ENCODE assay signal across 20 cellular contexts in the genomic region with DNA sequence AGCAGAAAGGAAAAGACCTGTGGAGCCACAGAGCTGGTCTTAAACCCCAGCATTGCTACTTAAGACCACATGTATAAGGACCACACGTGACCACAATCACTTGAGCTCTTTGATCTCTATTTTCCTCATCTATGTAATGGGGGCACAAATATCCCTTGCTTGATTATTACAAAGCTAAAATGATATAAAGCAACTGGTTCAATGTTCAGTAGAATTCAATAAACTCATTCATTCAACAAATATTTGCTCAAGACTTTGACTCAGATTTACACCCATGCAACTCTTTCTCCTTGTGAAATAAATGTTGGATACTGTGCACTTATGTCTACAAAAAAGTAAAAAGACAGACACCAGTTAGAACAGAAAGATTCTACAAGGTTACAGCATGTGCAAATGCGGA. TPM values are rescaled to one million over a fixed set of nuclear protein-coding genes. Genes with fewer than 3 reads are reported as not detected.
DNase-seq lines count a peak whose midpoint lies in the region; ATAC-seq and TF ChIP-seq lines count a peak whose summit lies in the region.
"Had no signal": no experiment of that assay in that cellular context is flagged by ENCODE, and none has a peak within 500 bp of the region (broad histone marks: within the 10 kb centered on the region; RNA-seq: fewer than 3 reads in every experiment).

No MANE protein-coding gene starts in this region.

- H3K36me3 Mint-ChIP-seq in stimulated activated memory B cell treated with anti-CD40 and anti-IgM and Interleukin-4, amounts not matched to agents 10 μg/mL and 1 μg/mL and 100 μg/mL, for 72 hours: no peaks in the 10 kb centered on the region
- H3K36me3 Mint-ChIP-seq: CD14-positive monocyte; CD4-positive, alpha-beta memory T cell had no signal

- H3K27ac ChIP-seq in colonic mucosa (peak overlapping the region; percentile 8), liver (ENCODE audit: low read depth in 1 of 2, low read length in 2 of 2) (no peak overlapping the region)
- H3K27ac ChIP-seq: BLaER1, HL-60 had no signal

- H3K4me1 Mint-ChIP-seq in stimulated activated memory B cell treated with anti-CD40 and anti-IgM and Interleukin-4, amounts not matched to agents 10 μg/mL and 1 μg/mL and 100 μg/mL, for 72 hours: peaks cover 10% of the 10 kb centered on the region
- H3K4me1 Mint-ChIP-seq: GM23338 had no signal

- TF ChIP-seq CTCF in colonic mucosa (IDR thresholded peaks at IDR 0.05) (no peak), liver (IDR thresholded peaks at IDR 0.05; ENCODE audit: low read depth, low read length, missing input control) (no peak)

- H3K27me3 ChIP-seq in colonic mucosa: no peaks in the 10 kb centered on the region
- H3K27me3 ChIP-seq in liver (ENCODE audit: control insufficient read depth in 4 of 4, insufficient read depth in 4 of 4, low read length in 3 of 4): no peaks in the 10 kb centered on the region
- H3K27me3 ChIP-seq: BLaER1 had no signal

- H3K9me3 ChIP-seq in colonic mucosa: no peaks in the 10 kb centered on the region
- no peaks in the 10 kb centered on the region for H3K9me3 ChIP-seq in liver (ENCODE audit: control insufficient read depth in 4 of 4, low read length in 3 of 4)
- H3K9me3 ChIP-seq: BLaER1 had no signal

- no peak overlapping the region for H3K9ac ChIP-seq in colonic mucosa (ENCODE audit: low read depth in 2 of 2, low read length in 2 of 2)
- H3K9ac ChIP-seq in liver (ENCODE audit: low read depth in 1 of 2, low read length in 2 of 2): no peak overlapping the region
- H3K9ac ChIP-seq: BLaER1 had no signal

- H3K27ac Mint-ChIP-seq in stimulated activated memory B cell treated with anti-CD40 and anti-IgM and Interleukin-4, amounts not matched to agents 10 μg/mL and 1 μg/mL and 100 μg/mL, for 72 hours: peak overlapping the region; percentile 9
- H3K27ac Mint-ChIP-seq: CD14-positive monocyte; CD4-positive, alpha-beta memory T cell; GM23338 had no signal

- H3K4me3 ChIP-seq in colonic mucosa (no peak overlapping the region), liver (ENCODE audit: low read depth in 1 of 3, low read length in 3 of 3) (no peak overlapping the region)
- H3K4me3 ChIP-seq: BLaER1, GM12878, GM23338 had no signal

- H3K4me3 Mint-ChIP-seq in stimulated activated memory B cell treated with anti-CD40 and anti-IgM and Interleukin-4, amounts not matched to agents 10 μg/mL and 1 μg/mL and 100 μg/mL, for 72 hours: no peak overlapping the region
- H3K4me3 Mint-ChIP-seq: CD14-positive monocyte; CD4-positive, alpha-beta memory T cell; GM23338 had no signal

- no peak for ATAC-seq in stimulated activated memory B cell treated with anti-CD40 and anti-IgM and Interleukin-4, amounts not matched to agents 10 μg/mL and 1 μg/mL and 100 μg/mL, for 72 hours
- ATAC-seq in HG02571 (IDR thresholded peaks at IDR 0.05; ENCODE audit: unreplicated experiment): no peak
- ATAC-seq: GM12878, GM23338 had no signal

- 76% methylated on average over 2 of the region's 2 CpGs for WGBS in liver

- no peaks in the 10 kb centered on the region for H3K9me3 Mint-ChIP-seq in stimulated activated memory B cell treated with anti-CD40 and anti-IgM and Interleukin-4, amounts not matched to agents 10 μg/mL and 1 μg/mL and 100 μg/mL, for 72 hours
- H3K9me3 Mint-ChIP-seq: CD14-positive monocyte, GM23338 had no signal

- H3K27me3 Mint-ChIP-seq in stimulated activated memory B cell treated with anti-CD40 and anti-IgM and Interleukin-4, amounts not matched to agents 10 μg/mL and 1 μg/mL and 100 μg/mL, for 72 hours: no peaks in the 10 kb centered on the region

- H3K4me1 ChIP-seq in colonic mucosa: peaks cover 17% of the 10 kb centered on the region
- peaks cover under 1 to 12% (median 5%) of the 10 kb centered on the region in 4 donors for H3K4me1 ChIP-seq in liver (ENCODE audit: control insufficient read depth in 4 of 4, insufficient read depth in 4 of 4, low read length in 3 of 4)

- DNase-seq in colonic mucosa (no peak), NCI-H69 (lab: John Stamatoyannopoulos, UW) (no peak), posterior cingulate gyrus (no peak)
- DNase-seq: Calu3; CD4-positive, alpha-beta memory T cell; DMS 273 treated with DMSO at 0.1 percent for 48 hours; DMS53; DND-41; EL; HCEC 1CT; IMR-90; KBM-7 had no signal

- no peak for TF ChIP-seq RAD21 in liver (IDR thresholded peaks at IDR 0.05)

- H3K36me3 ChIP-seq in colonic mucosa: no peaks in the 10 kb centered on the region
- no peaks in the 10 kb centered on the region for H3K36me3 ChIP-seq in liver (ENCODE audit: control insufficient read depth in 4 of 4, insufficient read depth in 3 of 4, low read depth in 1 of 4, low read length in 3 of 4)
- H3K36me3 ChIP-seq: BLaER1 had no signal

- intact Hi-C loops in colonic mucosa (cut with DNase I): no loop called here
- intact Hi-C loops in posterior cingulate gyrus (cut with DNase I): no loop called here

TF ChIP-seq in liver, 16 proteins besides CTCF, POLR2A, EP300 and RAD21:
- TF ChIP-seq, protein P1, sequence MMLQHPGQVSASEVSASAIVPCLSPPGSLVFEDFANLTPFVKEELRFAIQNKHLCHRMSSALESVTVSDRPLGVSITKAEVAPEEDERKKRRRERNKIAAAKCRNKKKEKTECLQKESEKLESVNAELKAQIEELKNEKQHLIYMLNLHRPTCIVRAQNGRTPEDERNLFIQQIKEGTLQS (IDR thresholded peaks at IDR 0.05): no peak
- TF ChIP-seq HNF4A (conservative IDR thresholded peaks at IDR 0.05) (peak; percentile 20 to 29), YY1 (IDR thresholded peaks at IDR 0.05) (no peak), GABPA (IDR thresholded peaks at IDR 0.05 in 1 of 2, conservative IDR thresholded peaks at IDR 0.05 in 1 of 2) (no peak), FOXA1 (IDR thresholded peaks at IDR 0.05) (no peak), RXRA (IDR thresholded peaks at IDR 0.05) (peak in 1 of 2 donors; percentile 28), FOXA2 (IDR thresholded peaks at IDR 0.05) (no peak)
- TF ChIP-seq, protein P2, sequence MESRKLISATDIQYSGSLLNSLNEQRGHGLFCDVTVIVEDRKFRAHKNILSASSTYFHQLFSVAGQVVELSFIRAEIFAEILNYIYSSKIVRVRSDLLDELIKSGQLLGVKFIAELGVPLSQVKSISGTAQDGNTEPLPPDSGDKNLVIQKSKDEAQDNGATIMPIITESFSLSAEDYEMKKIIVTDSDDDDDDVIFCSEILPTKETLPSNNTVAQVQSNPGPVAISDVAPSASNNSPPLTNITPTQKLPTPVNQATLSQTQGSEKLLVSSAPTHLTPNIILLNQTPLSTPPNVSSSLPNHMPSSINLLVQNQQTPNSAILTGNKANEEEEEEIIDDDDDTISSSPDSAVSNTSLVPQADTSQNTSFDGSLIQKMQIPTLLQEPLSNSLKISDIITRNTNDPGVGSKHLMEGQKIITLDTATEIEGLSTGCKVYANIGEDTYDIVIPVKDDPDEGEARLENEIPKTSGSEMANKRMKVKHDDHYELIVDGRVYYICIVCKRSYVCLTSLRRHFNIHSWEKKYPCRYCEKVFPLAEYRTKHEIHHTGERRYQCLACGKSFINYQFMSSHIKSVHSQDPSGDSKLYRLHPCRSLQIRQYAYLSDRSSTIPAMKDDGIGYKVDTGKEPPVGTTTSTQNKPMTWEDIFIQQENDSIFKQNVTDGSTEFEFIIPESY (IDR thresholded peaks at IDR 0.05): no peak

RNA-seq across cellular contexts. Expression of a gene that starts 21.9 kb away (rescaled TPM):
- total RNA-seq in colonic mucosa (100 to 1,000 TPM in 1 of 2 donors, 10 to 100 TPM in 1; 88.6 to 108 TPM), liver (10 to 100 TPM; 51.5 to 96.6 TPM)
- 10 to 100 TPM; 57.9 to 65.5 TPM for polyA plus RNA-seq in liver
